8 cellular contexts compared by ENCODE assay signal in the genomic region with DNA sequence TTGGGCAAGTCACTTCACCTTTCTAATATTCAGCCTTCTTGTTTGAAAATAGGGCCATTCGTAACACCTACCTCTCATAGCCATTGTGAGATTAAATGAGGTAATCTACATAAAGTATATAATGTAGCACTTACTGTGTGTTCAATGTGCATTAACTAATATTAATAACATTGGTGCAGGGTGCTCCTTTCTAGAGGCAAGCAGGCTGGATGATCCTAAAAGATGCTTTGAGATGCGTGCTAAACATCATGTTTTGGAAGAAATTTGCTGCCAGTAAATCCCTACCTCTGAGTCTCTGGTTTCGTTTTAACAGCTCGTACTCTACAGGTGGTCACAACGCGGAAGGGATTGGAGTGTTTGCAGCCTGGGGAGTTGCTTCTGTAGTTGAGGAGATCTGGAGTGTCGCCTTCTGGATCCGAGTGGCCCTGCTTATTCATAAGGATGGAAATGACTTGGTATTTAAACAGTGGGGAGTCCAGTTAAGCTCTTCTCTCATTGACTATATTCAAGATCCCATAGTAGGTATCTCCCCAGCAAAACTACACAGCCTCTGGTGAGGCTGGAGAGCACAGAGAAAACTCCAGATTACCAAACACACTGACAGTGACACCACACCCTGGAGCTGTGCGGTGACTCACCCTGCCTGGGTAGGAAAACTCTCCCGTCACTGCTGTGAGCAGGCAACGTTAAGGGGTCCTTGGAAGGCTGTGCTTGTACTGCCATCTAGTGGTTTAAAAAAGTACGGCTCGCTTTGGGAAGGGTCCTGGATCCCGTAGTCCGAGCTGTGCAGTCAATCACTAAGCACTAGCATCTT.
DNase-seq lines count a peak whose midpoint lies in the region; ATAC-seq and TF ChIP-seq lines count a peak whose summit lies in the region.

No MANE protein-coding gene starts in this region.

- H3K4me2 ChIP-seq in GM23338: peak overlapping the region; percentile 29; the same call in 1 of the 2 replicates

- no peaks in the 10 kb centered on the region; the same call in 1 of the 2 replicates for H3K9me2 ChIP-seq in GM23338 (ENCODE audit: insufficient read depth)

- ATAC-seq in GM23338: peak; percentile 95
- peak; percentile 98 for ATAC-seq in naive thymus-derived CD4-positive, alpha-beta T cell

- no peaks in the 10 kb centered on the region for H3K27me3 ChIP-seq in GM23338 (ENCODE audit: insufficient read depth)
- no peaks in the 10 kb centered on the region for H3K27me3 ChIP-seq in naive thymus-derived CD4-positive, alpha-beta T cell (ENCODE audit: control insufficient read depth in 2 of 2, insufficient read depth in 2 of 2, low read length in 2 of 2)

- no peaks in the 10 kb centered on the region for H3K36me3 Mint-ChIP-seq in GM23338 (ENCODE audit: low read depth)
- no peaks in the 10 kb centered on the region for H3K36me3 Mint-ChIP-seq in naive thymus-derived CD4-positive, alpha-beta T cell

- POLR2A ChIA-PET in naive thymus-derived CD4-positive, alpha-beta T cell (lab: Charles Lee): interaction anchor here (0.6 to 1.7 kb wide), 3 partner anchors 81 to 538 kb away, joined by 3 to 6 read pairs (median 4); no protein-coding TSS in a partner anchor

- no peaks in the 10 kb centered on the region for H4K20me1 ChIP-seq in GM23338 (replicated peaks; ENCODE audit: insufficient read depth)

- H3F3A ChIP-seq in GM23338 (replicated peaks; ENCODE audit: low read depth): no peaks in the 10 kb centered on the region

- H3K27me3 Mint-ChIP-seq in GM23338 (ENCODE audit: insufficient read depth, low read depth, poor library complexity): no peaks in the 10 kb centered on the region
- H3K27me3 Mint-ChIP-seq in naive thymus-derived CD4-positive, alpha-beta T cell: no peaks in the 10 kb centered on the region

- H3K9me3 ChIP-seq in KOPT-K1 (ENCODE audit: insufficient read depth, low read length, poor library complexity, severe bottlenecking): no peaks in the 10 kb centered on the region
- H3K9me3 ChIP-seq in naive thymus-derived CD4-positive, alpha-beta T cell (ENCODE audit: control insufficient read depth in 2 of 3, low read length in 3 of 3): no peaks in the 10 kb centered on the region

- H3K9me3 Mint-ChIP-seq in GM23338: no peaks in the 10 kb centered on the region
- H3K9me3 Mint-ChIP-seq in naive thymus-derived CD4-positive, alpha-beta T cell: peaks cover 0 to 3% (median 0%) of the 10 kb centered on the region in 11 donors

- H3K36me3 ChIP-seq in GM23338 (ENCODE audit: insufficient read depth) (no peaks in the 10 kb centered on the region), KOPT-K1 (ENCODE audit: insufficient read depth, low read length) (no peaks in the 10 kb centered on the region)
- H3K36me3 ChIP-seq in naive thymus-derived CD4-positive, alpha-beta T cell (ENCODE audit: control insufficient read depth in 2 of 3, insufficient read depth in 3 of 3, low read length in 3 of 3): no peaks in the 10 kb centered on the region

- DNase-seq in Daoy (ENCODE audit: low read depth) (peak; percentile 93), GM23338 (ENCODE audit: low spot score) (peak; percentile 94), OCI-M2 (lab: John Stamatoyannopoulos, UW; ENCODE audit: unreplicated experiment) (peak; percentile 93), activated T-cell treated with anti-CD3 and anti-CD28 coated beads for 24 hours (ENCODE audit: low read depth) (peak; percentile 87), epithelial cell of proximal tubule (ENCODE audit: low read depth) (peak; percentile 70)
- DNase-seq in naive thymus-derived CD4-positive, alpha-beta T cell: peak; percentile 57 to 87 (median 80)
- peak; percentile 59 to 86 (median 76) for DNase-seq in stimulated activated naive CD4-positive, alpha-beta T cell (lab: John Stamatoyannopoulos, UW)

- H3K4me3 ChIP-seq in GM23338: no peak overlapping the region
- no peak overlapping the region for H3K4me3 ChIP-seq in epithelial cell of proximal tubule (ENCODE audit: low read depth, low read length)
- H3K4me3 ChIP-seq in naive thymus-derived CD4-positive, alpha-beta T cell (ENCODE audit: low read length): no peak overlapping the region

- peaks cover 29% of the 10 kb centered on the region for H3K4me1 Mint-ChIP-seq in GM23338
- peaks cover 9 to 54% (median 26%) of the 10 kb centered on the region in 7 donors for H3K4me1 Mint-ChIP-seq in naive thymus-derived CD4-positive, alpha-beta T cell

- H3K79me2 ChIP-seq in GM23338 (replicated peaks; ENCODE audit: insufficient read depth): no peaks in the 10 kb centered on the region

- peak; percentile 92 to 99 for TF ChIP-seq CTCF in GM23338 (conservative IDR thresholded peaks at IDR 0.05; ENCODE audit: low read depth in 2 of 2)
- peak; percentile 93 for TF ChIP-seq CTCF in epithelial cell of proximal tubule (conservative IDR thresholded peaks at IDR 0.05; ENCODE audit: low read depth, low read length)

- 0 out of 2 replicates have a peak overlapping the region, but pooled peaks have one; percentile 8 for H2AFZ ChIP-seq in GM23338

- CTCF ChIA-PET in naive thymus-derived CD4-positive, alpha-beta T cell (lab: Charles Lee): interaction anchor here (0.6 to 9.2 kb wide), 32 partner anchors 8 to 606 kb away, joined by 3 to 161 read pairs (median 4); no protein-coding TSS in a partner anchor

- H3K27ac Mint-ChIP-seq in GM23338: peak overlapping the region; percentile 53
- H3K27ac Mint-ChIP-seq in naive thymus-derived CD4-positive, alpha-beta T cell: peak overlapping the region in 8 of 9 donors; percentile 3 to 89 (median 58)

- H3K4me3 Mint-ChIP-seq in GM23338: no peak overlapping the region
- peak overlapping the region in 4 of 10 donors; percentile 29 to 62 (median 53) for H3K4me3 Mint-ChIP-seq in naive thymus-derived CD4-positive, alpha-beta T cell

- intact Hi-C loops in naive thymus-derived CD4-positive, alpha-beta T cell (cut with micrococcal nuclease): loop anchor here (1.0 to 10.0 kb wide), 21 partner anchors 81 to 1124 kb away; a partner anchor contains a TSS

- peaks cover 21% of the 10 kb centered on the region for H3K4me1 ChIP-seq in GM23338 (ENCODE audit: insufficient read depth)
- peaks cover 6 to 13% of the 10 kb centered on the region in 2 donors for H3K4me1 ChIP-seq in naive thymus-derived CD4-positive, alpha-beta T cell (ENCODE audit: control insufficient read depth in 2 of 2, insufficient read depth in 2 of 2, low read length in 2 of 2)

- H3K27ac ChIP-seq in GM23338 (ENCODE audit: low read depth) (no peak overlapping the region), KOPT-K1 (ENCODE audit: low read depth, low read length, poor library complexity, severe bottlenecking) (peak overlapping the region; percentile 38)
- H3K27ac ChIP-seq in naive thymus-derived CD4-positive, alpha-beta T cell (ENCODE audit: low read depth, low read length): no peak overlapping the region

TF ChIP-seq in GM23338, 12 proteins besides CTCF, POLR2A, EP300 and RAD21:
- TF ChIP-seq CREB1 (CRISPR knock-in tag; IDR thresholded peaks at IDR 0.05; ENCODE audit: low read depth) (peak; percentile 71), ZNF331 (CRISPR knock-in tag; IDR thresholded peaks at IDR 0.05; ENCODE audit: low read depth) (no peak)
